ENCODE assay signal across 21 cellular contexts in the genomic region with DNA sequence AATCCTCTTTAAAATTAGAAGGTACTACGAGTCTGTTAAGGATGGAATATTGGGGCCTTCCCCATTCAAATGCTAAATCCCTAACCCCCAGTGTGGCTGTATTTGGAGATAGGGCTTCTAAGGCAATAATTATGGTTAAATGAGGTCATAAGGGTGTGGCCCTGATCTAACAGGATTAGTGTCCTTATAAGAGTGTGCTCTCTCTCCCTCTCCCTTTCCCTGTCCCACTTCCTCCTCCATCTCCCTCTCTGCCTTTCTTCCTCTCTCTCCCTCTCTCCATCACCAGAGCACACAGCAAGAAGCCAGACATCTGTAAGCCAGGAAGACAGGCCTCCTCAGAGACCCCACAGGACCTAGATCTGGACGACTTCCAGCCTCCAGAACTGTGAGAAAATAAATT.
DNase-seq lines count a peak whose midpoint lies in the region; ATAC-seq, FAIRE-seq and TF ChIP-seq lines count a peak whose summit lies in the region.
"Had no signal": no experiment of that assay in that cellular context is flagged by ENCODE, and none has a peak within 500 bp of the region (broad histone marks: within the 10 kb centered on the region; RNA-seq: fewer than 3 reads in every experiment).

No MANE protein-coding gene starts in this region.

- peak overlapping the region; percentile 29 to 73; a peak in 3 of 4 replicates for H3K9ac ChIP-seq in K562 (ENCODE audit: insufficient read depth in 1 of 2, low read depth in 2 of 2, low read length in 2 of 2)
- H3K9ac ChIP-seq: BLaER1 had no signal

- no peak for DNase-seq in GM23338 (ENCODE audit: low spot score)
- DNase-seq in NCI-H82 (lab: John Stamatoyannopoulos, UW): peak; percentile 62
- DNase-seq in K562 (ENCODE audit: extremely low read depth in 1 of 4, low spot score in 3 of 4): peak; percentile 12 to 50 (median 19)
- no peak for DNase-seq in gastrocnemius medialis
- no peak for DNase-seq in NCI-H2227 (lab: John Stamatoyannopoulos, UW; ENCODE audit: unreplicated experiment)
- no peak for DNase-seq in CD8-positive, alpha-beta T cell
- DNase-seq: CD4-positive, CD25-positive, alpha-beta regulatory T cell; Kasumi-1; NCI-H1105 treated with DMSO at 0.1 percent for 48 hours; NCI-H2029; NCI-H446 treated with DMSO at 0.1 percent for 48 hours; NCI-H526; Peyer's patch; SIG-M5 had no signal

- H3K9me2 ChIP-seq in GM23338 (ENCODE audit: insufficient read depth): no peaks in the 10 kb centered on the region

- H3K9me3 ChIP-seq in K562 (replicated peaks; ENCODE audit: control insufficient read depth, insufficient read depth, low read depth, low read length): no peaks in the 10 kb centered on the region
- H3K9me3 ChIP-seq in gastrocnemius medialis: no peaks in the 10 kb centered on the region
- no peaks in the 10 kb centered on the region for H3K9me3 ChIP-seq in CD8-positive, alpha-beta T cell (ENCODE audit: low read length)
- H3K9me3 ChIP-seq: BLaER1, Peyer's patch had no signal

- intact Hi-C loops in K562 (cut with micrococcal nuclease) (no loop called here), gastrocnemius medialis (cut with DNase I; ENCODE audit: low total_unique reads) (no loop called here)
- intact Hi-C loops in CD8-positive, alpha-beta T cell (cut with DNase I, micrococcal nuclease): no loop called here

- in situ Hi-C loops in K562 (cut with MboI) (no loop called here), gastrocnemius medialis (cut with MboI; ENCODE audit: low sequenced_read_pairs in 4 of 4) (no loop called here)

- H3K27ac ChIP-seq in GM23338 (ENCODE audit: low read depth): no peak overlapping the region
- peak overlapping the region; percentile 67 for H3K27ac ChIP-seq in K562 (ENCODE audit: extremely low read depth, low read depth, low read length)
- peak overlapping the region in 3 of 4 donors; percentile 16 to 71 (median 58) for H3K27ac ChIP-seq in gastrocnemius medialis
- no peak overlapping the region for H3K27ac ChIP-seq in CD8-positive, alpha-beta T cell (ENCODE audit: low read depth, low read length)
- H3K27ac ChIP-seq: BLaER1, SK-N-MC had no signal

- POLR2A ChIA-PET in K562 (lab: Yijun Ruan, JAX): no interaction called here
- POLR2A ChIA-PET in CD8-positive, alpha-beta T cell (lab: Charles Lee): no interaction called here

- peaks cover 14% of the 10 kb centered on the region; the same call in 2 of the 3 replicates for H3K36me3 Mint-ChIP-seq in GM23338 (ENCODE audit: low read depth)
- H3K36me3 Mint-ChIP-seq in CD8-positive, alpha-beta T cell: no peaks in the 10 kb centered on the region
- H3K36me3 Mint-ChIP-seq: CD4-positive, CD25-positive, alpha-beta regulatory T cell had no signal

- H3K4me1 ChIP-seq in GM23338 (ENCODE audit: insufficient read depth): peaks cover 32% of the 10 kb centered on the region
- peaks cover 5 to 19% of the 10 kb centered on the region in 2 experiments; a peak in 4 of 5 replicates for H3K4me1 ChIP-seq in K562 (replicated peaks in 1 of 2; ENCODE audit: control insufficient read depth in 2 of 2, insufficient read depth in 2 of 2, low read length in 2 of 2)
- H3K4me1 ChIP-seq in gastrocnemius medialis: peaks cover 0 to 22% of the 10 kb centered on the region in 2 donors
- H3K4me1 ChIP-seq in CD8-positive, alpha-beta T cell (ENCODE audit: insufficient read depth, low read length): no peaks in the 10 kb centered on the region
- H3K4me1 ChIP-seq: BLaER1, Peyer's patch had no signal

- no peak; the same call in 1 of the 2 replicates for TF ChIP-seq POLR2A in K562 (conservative IDR thresholded peaks at IDR 0.05)
- TF ChIP-seq POLR2A in gastrocnemius medialis (IDR thresholded peaks at IDR 0.05): no peak

- FAIRE-seq in K562 (lab: Jason Lieb, UNC): peak; percentile 15
- FAIRE-seq: A204.1, D721Med, H54, HepG2 had no signal

- H3F3A ChIP-seq in GM23338 (replicated peaks; ENCODE audit: low read depth): no peaks in the 10 kb centered on the region

- ATAC-seq in GM23338 (peak; percentile 60), K562 (peak; percentile 88), gastrocnemius medialis (no peak), GM18870 (IDR thresholded peaks at IDR 0.05; ENCODE audit: unreplicated experiment) (no peak)
- ATAC-seq in CD8-positive, alpha-beta T cell: no peak
- ATAC-seq: HepG2 had no signal

- CTCF ChIA-PET in K562 (lab: Yijun Ruan, JAX; ENCODE audit: low intra/inter-chr PET ratio): no interaction called here
- CTCF ChIA-PET in CD8-positive, alpha-beta T cell (lab: Charles Lee): no interaction called here

- H3K4me2 ChIP-seq in GM23338 (0 out of 2 replicates have a peak overlapping the region, but pooled peaks have one; percentile 15), K562 (ENCODE audit: insufficient read depth, low read length) (peak overlapping the region; percentile 58)
- H3K4me2 ChIP-seq: BLaER1 had no signal

- H3K27me3 ChIP-seq in GM23338 (ENCODE audit: insufficient read depth): no peaks in the 10 kb centered on the region
- no peaks in the 10 kb centered on the region for H3K27me3 ChIP-seq in K562 (ENCODE audit: control insufficient read depth in 2 of 2, insufficient read depth in 2 of 2, low read length in 2 of 2)
- no peaks in the 10 kb centered on the region for H3K27me3 ChIP-seq in gastrocnemius medialis
- no peaks in the 10 kb centered on the region for H3K27me3 ChIP-seq in CD8-positive, alpha-beta T cell (ENCODE audit: insufficient read depth, low read length)
- H3K27me3 ChIP-seq: BLaER1, Peyer's patch had no signal

- H3K36me3 ChIP-seq in GM23338 (ENCODE audit: insufficient read depth) (no peaks in the 10 kb centered on the region), K562 (ENCODE audit: control insufficient read depth, insufficient read depth, low read length) (no peaks in the 10 kb centered on the region), gastrocnemius medialis (no peaks in the 10 kb centered on the region)
- H3K36me3 ChIP-seq in CD8-positive, alpha-beta T cell (ENCODE audit: insufficient read depth, low read length): no peaks in the 10 kb centered on the region
- H3K36me3 ChIP-seq: BLaER1, Peyer's patch had no signal

- H3K9me3 Mint-ChIP-seq in GM23338: peaks cover 11% of the 10 kb centered on the region
- peaks cover 2% of the 10 kb centered on the region for H3K9me3 Mint-ChIP-seq in CD8-positive, alpha-beta T cell

- H3K4me3 ChIP-seq in GM23338 (no peak overlapping the region), K562 (no peak overlapping the region), gastrocnemius medialis (no peak overlapping the region)
- no peak overlapping the region for H3K4me3 ChIP-seq in CD8-positive, alpha-beta T cell (ENCODE audit: low read depth, low read length)
- H3K4me3 ChIP-seq: BLaER1, Peyer's patch, SK-N-MC had no signal

- H3K4me3 Mint-ChIP-seq in GM23338: no peak overlapping the region
- H3K4me3 Mint-ChIP-seq in CD8-positive, alpha-beta T cell: no peak overlapping the region
- H3K4me3 Mint-ChIP-seq: CD4-positive, CD25-positive, alpha-beta regulatory T cell had no signal

- WGBS in K562 (ENCODE audit: insufficient coverage, low coverage, missing lambda C conversion rate): 10% methylated on average over 2 of the region's 2 CpGs

- H3K79me2 ChIP-seq in GM23338 (replicated peaks; ENCODE audit: insufficient read depth) (no peaks in the 10 kb centered on the region), K562 (ENCODE audit: control insufficient read depth, insufficient read depth, low read length) (peaks cover 21% of the 10 kb centered on the region; the same call in 2 of the 3 replicates)

- TF ChIP-seq RAD21 in K562 (CRISPR knock-in tag; conservative IDR thresholded peaks at IDR 0.05 in 1 of 2, IDR thresholded peaks at IDR 0.05 in 1 of 2): no peak

- peak overlapping the region; percentile 42; the same call in 1 of the 2 replicates for H3K27ac Mint-ChIP-seq in GM23338
- H3K27ac Mint-ChIP-seq in CD8-positive, alpha-beta T cell: no peak overlapping the region
- H3K27ac Mint-ChIP-seq: CD4-positive, CD25-positive, alpha-beta regulatory T cell had no signal

- BruUV-seq in K562 (replicated peaks; lab: Mats Ljungman, UMichigan): no TSS peak

- H3K27me3 Mint-ChIP-seq in GM23338 (ENCODE audit: insufficient read depth, low read depth, poor library complexity): no peaks in the 10 kb centered on the region
- peaks cover 7% of the 10 kb centered on the region for H3K27me3 Mint-ChIP-seq in CD8-positive, alpha-beta T cell (ENCODE audit: low read depth)

- H3K4me1 Mint-ChIP-seq in GM23338: peaks cover 42% of the 10 kb centered on the region
- no peaks in the 10 kb centered on the region for H3K4me1 Mint-ChIP-seq in CD8-positive, alpha-beta T cell (ENCODE audit: low read depth)
- H3K4me1 Mint-ChIP-seq: CD4-positive, CD25-positive, alpha-beta regulatory T cell had no signal

- no peaks in the 10 kb centered on the region for H3K9me1 ChIP-seq in K562 (ENCODE audit: control insufficient read depth, insufficient read depth, low read length)

- H2AFZ ChIP-seq in GM23338 (no peak overlapping the region), K562 (ENCODE audit: low read depth, low read length) (peak overlapping the region; percentile 91)

- TF ChIP-seq CTCF in GM23338 (conservative IDR thresholded peaks at IDR 0.05; ENCODE audit: low read depth in 2 of 2): no peak
- no peak for TF ChIP-seq CTCF in K562 (IDR thresholded peaks at IDR 0.05 in 2 of 3, conservative IDR thresholded peaks at IDR 0.05 in 1 of 3; ENCODE audit: insufficient read depth in 2 of 3, low read depth in 1 of 3, low read length in 3 of 3)
- no peak for TF ChIP-seq CTCF in gastrocnemius medialis (IDR thresholded peaks at IDR 0.05 in 4 of 5, conservative IDR thresholded peaks at IDR 0.05 in 1 of 5)
- TF ChIP-seq CTCF in CD8-positive, alpha-beta T cell (IDR thresholded peaks at IDR 0.05): no peak

- peak; percentile 45 for TF ChIP-seq EP300 in K562 (IDR thresholded peaks at IDR 0.05; ENCODE audit: low read length)

- no peaks in the 10 kb centered on the region for H4K20me1 ChIP-seq in GM23338 (replicated peaks; ENCODE audit: insufficient read depth)
- no peaks in the 10 kb centered on the region for H4K20me1 ChIP-seq in K562 (replicated peaks; ENCODE audit: control insufficient read depth, insufficient read depth, low read length)
- H4K20me1 ChIP-seq: BLaER1 had no signal

TF ChIP-seq in K562, 482 proteins besides CTCF, POLR2A, EP300 and RAD21 (continues in another document):
- TF ChIP-seq, protein P1, sequence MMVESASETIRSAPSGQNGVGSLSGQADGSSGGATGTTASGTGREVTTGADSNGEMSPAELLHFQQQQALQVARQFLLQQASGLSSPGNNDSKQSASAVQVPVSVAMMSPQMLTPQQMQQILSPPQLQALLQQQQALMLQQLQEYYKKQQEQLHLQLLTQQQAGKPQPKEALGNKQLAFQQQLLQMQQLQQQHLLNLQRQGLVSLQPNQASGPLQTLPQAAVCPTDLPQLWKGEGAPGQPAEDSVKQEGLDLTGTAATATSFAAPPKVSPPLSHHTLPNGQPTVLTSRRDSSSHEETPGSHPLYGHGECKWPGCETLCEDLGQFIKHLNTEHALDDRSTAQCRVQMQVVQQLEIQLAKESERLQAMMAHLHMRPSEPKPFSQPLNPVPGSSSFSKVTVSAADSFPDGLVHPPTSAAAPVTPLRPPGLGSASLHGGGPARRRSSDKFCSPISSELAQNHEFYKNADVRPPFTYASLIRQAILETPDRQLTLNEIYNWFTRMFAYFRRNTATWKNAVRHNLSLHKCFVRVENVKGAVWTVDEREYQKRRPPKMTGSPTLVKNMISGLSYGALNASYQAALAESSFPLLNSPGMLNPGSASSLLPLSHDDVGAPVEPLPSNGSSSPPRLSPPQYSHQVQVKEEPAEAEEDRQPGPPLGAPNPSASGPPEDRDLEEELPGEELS (CRISPR knock-in tag; IDR thresholded peaks at IDR 0.05; ENCODE audit: borderline replicate concordance): no peak
- no peak for TF ChIP-seq PPARD (CRISPR knock-in tag; IDR thresholded peaks at IDR 0.05)

Comparison
In these comparisons a context has a peak if more than half of its experiments do, and no peak if none do; other contexts are left out.
1. ATAC-seq: peak in GM23338 (single experiment) and K562 (single experiment); none in gastrocnemius medialis (0 of 2), CD8-positive, alpha-beta T cell (single experiment) and GM18870 (single experiment).
2. DNase-seq: peak in NCI-H82 (single experiment) and K562 (4 of 4); none in GM23338 (single experiment), gastrocnemius medialis (0 of 2), NCI-H2227 (single experiment) and CD8-positive, alpha-beta T cell (0 of 7).
3. H3K27ac ChIP-seq: peak in K562 (single experiment) and gastrocnemius medialis (3 of 4); none in GM23338 (single experiment) and CD8-positive, alpha-beta T cell (single experiment).